In the genomic region with DNA sequence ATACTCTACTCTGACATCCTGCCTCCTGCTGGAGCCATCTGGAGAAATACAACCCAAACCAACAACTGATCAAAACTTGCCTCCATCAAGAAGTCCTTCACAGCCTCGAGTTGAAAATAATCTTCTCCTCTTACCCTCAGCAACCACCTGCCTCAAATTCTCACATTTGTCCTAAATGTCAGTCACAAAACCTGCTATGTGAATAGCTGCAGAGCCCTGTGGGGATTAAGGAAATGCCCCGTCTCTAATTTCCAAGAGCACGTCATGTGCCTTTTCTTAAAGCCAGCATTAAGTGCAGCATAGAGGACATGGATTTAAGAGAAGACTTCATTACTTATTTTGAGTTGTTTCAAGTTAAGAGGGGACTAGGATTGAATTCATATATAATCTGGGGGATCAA, we compare ENCODE assay signal across 2 cellular contexts.
TF ChIP-seq lines count a peak whose summit lies in the region.

No MANE protein-coding gene starts in this region.

TF ChIP-seq in IMR-90, 13 proteins besides CTCF, POLR2A, EP300 and RAD21:
- no peak for TF ChIP-seq MAZ (IDR thresholded peaks at IDR 0.05; ENCODE audit: borderline replicate concordance, low read depth, low read length)

TF ChIP-seq in GM12891, 5 proteins besides CTCF, POLR2A, EP300 and RAD21:
- no peak for TF ChIP-seq PAX5 (IDR thresholded peaks at IDR 0.05; ENCODE audit: insufficient read depth, low read length, severe bottlenecking)
